ENCODE assay signal across 30 cellular contexts in genomic region chr3:45506751-45507391, GRCh38.
DNase-seq lines count a peak whose midpoint lies in the region; ATAC-seq and TF ChIP-seq lines count a peak whose summit lies in the region.
"Had no signal": no experiment of that assay in that cellular context is flagged by ENCODE, and none has a peak within 500 bp of the region (broad histone marks: within the 10 kb centered on the region; RNA-seq: fewer than 3 reads in every experiment).

No MANE protein-coding gene starts in this region.

- TF ChIP-seq CTCF in IMR-90 (conservative IDR thresholded peaks at IDR 0.05; ENCODE audit: low read depth, low read length) (no peak), brain microvascular endothelial cell (IDR thresholded peaks at IDR 0.05; ENCODE audit: low read depth, low read length, missing control alignments) (no peak)

- no peak overlapping the region for H4K8ac ChIP-seq in IMR-90 (ENCODE audit: low read depth in 2 of 2, low read length in 2 of 2)

- H4K91ac ChIP-seq in IMR-90 (ENCODE audit: insufficient read depth, low read depth, low read length): no peak overlapping the region

- BruUV-seq in IMR-90 (replicated peaks; lab: Mats Ljungman, UMichigan): no TSS peak

- no peak overlapping the region for H3K14ac ChIP-seq in IMR-90 (replicated peaks; ENCODE audit: low read depth, low read length)

- no peak overlapping the region for H3K4me3 Mint-ChIP-seq in memory B cell
- H3K4me3 Mint-ChIP-seq: CD4-positive, CD25-positive, alpha-beta regulatory T cell; stimulated activated naive CD8-positive, alpha-beta T cell treated with anti-CD3 and anti-CD28 coated beads, Interleukin-15, amount 100 ng/mL, for 72 hours had no signal

- H2BK120ac ChIP-seq in IMR-90 (ENCODE audit: low read depth, low read length): 0 out of 2 replicates have a peak overlapping the region, but pooled peaks have one; percentile 0

- POLR2A ChIA-PET in IMR-90 (lab: Charles Lee; ENCODE audit: unreplicated experiment): interaction anchor here (0.6 kb wide), 2 partner anchors 35 to 68 kb away, joined by 3 to 5 read pairs; no protein-coding TSS in a partner anchor

- TF ChIP-seq RAD21 in IMR-90 (IDR thresholded peaks at IDR 0.05; ENCODE audit: low read length): no peak

- no peak overlapping the region for H3K9ac ChIP-seq in BLaER1 treated with 17β-estradiol and CSF1 and Interleukin-3, amounts not matched to agents 10 nM and 100 nM
- no peak overlapping the region for H3K9ac ChIP-seq in IMR-90 (ENCODE audit: low read depth, low read length)

- H3K4me3 ChIP-seq in BLaER1 treated with 17β-estradiol and CSF1 and Interleukin-3, amounts not matched to agents 10 nM and 100 nM: no peak overlapping the region
- H3K4me3 ChIP-seq in IMR-90 (ENCODE audit: insufficient read depth, low read depth, low read length): no peak overlapping the region
- H3K4me3 ChIP-seq in brain microvascular endothelial cell (ENCODE audit: low read depth, low read length): no peak overlapping the region
- H3K4me3 ChIP-seq in effector memory CD4-positive, alpha-beta T cell (ENCODE audit: insufficient read depth, low read depth, low read length, poor library complexity, severe bottlenecking): no peak overlapping the region
- H3K4me3 ChIP-seq: breast epithelium, gastroesophageal sphincter, HAP-1, hepatocyte, thoracic aorta, vagina had no signal

- H3K27ac Mint-ChIP-seq in memory B cell: peak overlapping the region; percentile 28
- H3K27ac Mint-ChIP-seq: activated T-helper 2 cell treated with anti-CD3 and anti-CD28 coated beads, Interferon-gamma antibody, Interleukin-2, Interleukin-4, amounts not matched to agents 10 μg/mL and 5 μg/mL and 100 μg/mL, durations not matched to agents 14 hours and 24 hours and 36 hours; CD4-positive, CD25-positive, alpha-beta regulatory T cell; stimulated activated naive CD8-positive, alpha-beta T cell treated with anti-CD3 and anti-CD28 coated beads, Interleukin-15, amount 100 ng/mL, for 72 hours had no signal

- no peak overlapping the region for H3K56ac ChIP-seq in IMR-90 (ENCODE audit: extremely low read depth, insufficient read depth, low read length)

- CTCF ChIA-PET in IMR-90 (lab: Yijun Ruan, JAX): interaction anchor here (0.5 to 1.9 kb wide), 6 partner anchors 36 to 469 kb away, joined by 3 to 27 read pairs (median 6); no protein-coding TSS in a partner anchor

- H2BK20ac ChIP-seq in IMR-90 (ENCODE audit: low read depth, low read length): no peak overlapping the region

- intact Hi-C loops in IMR-90 (cut with micrococcal nuclease): loop anchor here (5.0 kb wide), 1 partner anchor 450 kb away; no protein-coding TSS in a partner anchor

- no peak overlapping the region; the same call in 1 of the 2 replicates for H2AK5ac ChIP-seq in IMR-90 (ENCODE audit: low read depth, low read length)

- WGBS in IMR-90 (ENCODE audit: extremely low coverage in 2 of 2, insufficient read length in 1 of 2), 2 experiments: no CpG with 5 or more reads among the region's 5 CpGs

- DNase-seq in IMR-90: peak; percentile 46
- no peak for DNase-seq in brain microvascular endothelial cell
- no peak for DNase-seq in memory B cell (ENCODE audit: low spot score in 2 of 2)
- no peak for DNase-seq in NCI-H187 (lab: John Stamatoyannopoulos, UW)
- no peak for DNase-seq in ureter (ENCODE audit: low spot score)
- no peak for DNase-seq in effector memory CD4-positive, alpha-beta T cell
- DNase-seq: activated CD4-positive, alpha-beta T cell treated with anti-CD3 and anti-CD28 coated beads for 4 hours; activated naive CD4-positive, alpha-beta T cell treated with anti-CD3 and anti-CD28 coated beads, Interleukin-2, amount 50 U/mL, for 16 hours; activated T-cell treated with anti-CD3 and anti-CD28 coated beads for 4 hours; amygdala; CD4-positive, CD25-positive, alpha-beta regulatory T cell; KG1; NCI-H1436 treated with DMSO at 0.1 percent for 48 hours; NCI-H2107; NCI-H748 treated with DMSO at 0.1 percent for 48 hours; right cardiac atrium; Right ventricle myocardium superior; stimulated activated CD4-positive, alpha-beta T cell treated with anti-CD3 and anti-CD28 coated beads, Interleukin-12 subunit alpha, Interleukin-12 subunit beta, amount 100 ng/mL, for 4 hours; stimulated activated CD4-positive, alpha-beta T cell treated with anti-CD3 and anti-CD28 coated beads, Interleukin-2, amount 100 ng/mL, for 48 hours; stimulated activated naive CD8-positive, alpha-beta T cell treated with anti-CD3 and anti-CD28 coated beads, Interleukin-15, amount 100 ng/mL, for 72 hours had no signal

- TF ChIP-seq POLR2A in IMR-90 (IDR thresholded peaks at IDR 0.05; ENCODE audit: low read depth, low read length): no peak

- peaks cover 13 to 16% (median 15%) of the 10 kb centered on the region in 10 experiments for H3K4me1 ChIP-seq in BLaER1 treated with 17β-estradiol and CSF1 and Interleukin-3, amounts not matched to agents 10 nM and 100 nM
- H3K4me1 ChIP-seq in IMR-90 (ENCODE audit: control insufficient read depth, insufficient read depth, low read length): peaks cover 27% of the 10 kb centered on the region
- H3K4me1 ChIP-seq in effector memory CD4-positive, alpha-beta T cell (ENCODE audit: control insufficient read depth, insufficient read depth, low read length, poor library complexity, severe bottlenecking): no peaks in the 10 kb centered on the region
- H3K4me1 ChIP-seq: breast epithelium had no signal

- 0 out of 4 replicates have a peak, but pooled peaks cover 0 to 7% of the 10 kb centered on the region in 2 experiments for H3K79me1 ChIP-seq in IMR-90 (ENCODE audit: low read depth in 1 of 2, low read length in 2 of 2)

- H3K9me1 ChIP-seq in IMR-90 (ENCODE audit: insufficient read depth, low read length): peaks cover 9% of the 10 kb centered on the region

- in situ Hi-C loops in IMR-90 (cut with MboI; ENCODE audit: low sequenced_read_pairs): loop anchor here (5.0 kb wide), 2 partner anchors 285 to 470 kb away; no protein-coding TSS in a partner anchor
- in situ Hi-C loops in brain microvascular endothelial cell (cut with HindIII; ENCODE audit: low pct_ligation_motif_present, low sequenced_read_pairs): loop anchor here (10.0 to 25.0 kb wide), 2 partner anchors 158 to 470 kb away; partner anchors contain the start of gene CLEC3B

- H3K27ac ChIP-seq in BLaER1 treated with 17β-estradiol and CSF1 and Interleukin-3, amounts not matched to agents 10 nM and 100 nM: no peak overlapping the region
- H3K27ac ChIP-seq in IMR-90 (ENCODE audit: insufficient read depth, low read length): no peak overlapping the region
- peak overlapping the region; percentile 97 for H3K27ac ChIP-seq in brain microvascular endothelial cell
- H3K27ac ChIP-seq in effector memory CD4-positive, alpha-beta T cell (ENCODE audit: insufficient read depth, low read length, poor library complexity, severe bottlenecking): no peak overlapping the region
- H3K27ac ChIP-seq: breast epithelium, gastroesophageal sphincter, hepatocyte, thoracic aorta, vagina had no signal

- H2BK15ac ChIP-seq in IMR-90 (ENCODE audit: low read depth, low read length): 0 out of 3 replicates have a peak overlapping the region, but pooled peaks have one; percentile 5

- no peaks in the 10 kb centered on the region for H3K27me3 ChIP-seq in BLaER1 treated with 17β-estradiol and CSF1 and Interleukin-3, amounts not matched to agents 10 nM and 100 nM
- H3K27me3 ChIP-seq in IMR-90 (ENCODE audit: control insufficient read depth, insufficient read depth, low read length) (no peaks in the 10 kb centered on the region), brain microvascular endothelial cell (replicated peaks) (no peaks in the 10 kb centered on the region)
- no peaks in the 10 kb centered on the region for H3K27me3 ChIP-seq in effector memory CD4-positive, alpha-beta T cell (replicated peaks; ENCODE audit: control insufficient read depth, insufficient read depth, low read length, poor library complexity, severe bottlenecking)
- H3K27me3 ChIP-seq: breast epithelium, gastroesophageal sphincter, hepatocyte, vagina had no signal

- H4K5ac ChIP-seq in IMR-90 (ENCODE audit: low read depth, low read length): no peak overlapping the region

- H3K27me3 Mint-ChIP-seq in memory B cell: no peaks in the 10 kb centered on the region
- H3K27me3 Mint-ChIP-seq: CD4-positive, CD25-positive, alpha-beta regulatory T cell; stimulated activated naive CD8-positive, alpha-beta T cell treated with anti-CD3 and anti-CD28 coated beads, Interleukin-15, amount 100 ng/mL, for 72 hours had no signal

- dilution Hi-C loops in IMR-90 (cut with HindIII; ENCODE audit: low sequenced_read_pairs, unreplicated experiment): loop anchor here (25.0 kb wide), 1 partner anchor 470 kb away; the partner anchor contains the start of gene CLEC3B

- H3K9me3 ChIP-seq in BLaER1 treated with 17β-estradiol and CSF1 and Interleukin-3, amounts not matched to agents 10 nM and 100 nM (replicated peaks in 1 of 11): no peaks in the 10 kb centered on the region
- no peaks in the 10 kb centered on the region for H3K9me3 ChIP-seq in IMR-90 (ENCODE audit: control insufficient read depth, insufficient read depth, low read length)
- H3K9me3 ChIP-seq in effector memory CD4-positive, alpha-beta T cell (ENCODE audit: control insufficient read depth, low read length): no peaks in the 10 kb centered on the region
- H3K9me3 ChIP-seq: breast epithelium, gastroesophageal sphincter, HAP-1, thoracic aorta, vagina had no signal

- ATAC-seq in IMR-90 (ENCODE audit: low read depth) (no peak), memory B cell (ENCODE audit: low read depth) (no peak), GM21447 (IDR thresholded peaks at IDR 0.05; ENCODE audit: unreplicated experiment) (no peak)
- ATAC-seq: gastroesophageal sphincter, Panc1 had no signal

- no peak overlapping the region for H3K23ac ChIP-seq in IMR-90 (ENCODE audit: low read depth, low read length)

- no peak overlapping the region for H2AFZ ChIP-seq in IMR-90 (replicated peaks; ENCODE audit: low read length, poor library complexity)
- H2AFZ ChIP-seq: hepatocyte had no signal

- peaks cover 5 to 46% (median 13%) of the 10 kb centered on the region in 11 experiments; a peak in 14 of 22 replicates for H3K36me3 ChIP-seq in BLaER1 treated with 17β-estradiol and CSF1 and Interleukin-3, amounts not matched to agents 10 nM and 100 nM
- H3K36me3 ChIP-seq in IMR-90 (ENCODE audit: control insufficient read depth, insufficient read depth, low read length) (no peaks in the 10 kb centered on the region; the same call in 1 of the 2 replicates), brain microvascular endothelial cell (replicated peaks) (no peaks in the 10 kb centered on the region)
- peaks cover 3% of the 10 kb centered on the region for H3K36me3 ChIP-seq in effector memory CD4-positive, alpha-beta T cell (ENCODE audit: control insufficient read depth, insufficient read depth, low read length)
- H3K36me3 ChIP-seq: breast epithelium, gastroesophageal sphincter, HAP-1, thoracic aorta, vagina had no signal

- no peaks in the 10 kb centered on the region for H3K9me3 Mint-ChIP-seq in memory B cell
- H3K9me3 Mint-ChIP-seq: activated T-helper 2 cell treated with anti-CD3 and anti-CD28 coated beads, Interferon-gamma antibody, Interleukin-2, Interleukin-4, amounts not matched to agents 10 μg/mL and 5 μg/mL and 100 μg/mL, durations not matched to agents 14 hours and 24 hours and 36 hours; CD4-positive, CD25-positive, alpha-beta regulatory T cell; stimulated activated naive CD8-positive, alpha-beta T cell treated with anti-CD3 and anti-CD28 coated beads, Interleukin-15, amount 100 ng/mL, for 72 hours had no signal

- peak overlapping the region; percentile 12 for H2BK5ac ChIP-seq in IMR-90 (ENCODE audit: low read depth, low read length, poor library complexity, severe bottlenecking)

- no peak overlapping the region for H2AK9ac ChIP-seq in IMR-90 (replicated peaks; ENCODE audit: low read depth, low read length, poor library complexity)

- H3K4me1 Mint-ChIP-seq in memory B cell: no peaks in the 10 kb centered on the region

- H4K20me1 ChIP-seq in BLaER1 treated with 17β-estradiol and CSF1 and Interleukin-3, amounts not matched to agents 10 nM and 100 nM: peaks cover 0 to 24% (median 0%) of the 10 kb centered on the region in 11 experiments; a peak in 4 of 22 replicates
- H4K20me1 ChIP-seq in IMR-90 (ENCODE audit: insufficient read depth, low read length): peaks cover 4% of the 10 kb centered on the region; the same call in 1 of the 2 replicates

- H3K18ac ChIP-seq in IMR-90 (ENCODE audit: low read depth, low read length): peak overlapping the region; percentile 57; the same call in 1 of the 2 replicates

- H3K36me3 Mint-ChIP-seq in memory B cell: peaks cover 3% of the 10 kb centered on the region

- H3K4ac ChIP-seq in IMR-90 (ENCODE audit: low read depth, low read length): no peak overlapping the region

- H3K4me2 ChIP-seq in BLaER1 treated with 17β-estradiol and CSF1 and Interleukin-3, amounts not matched to agents 10 nM and 100 nM: peak overlapping the region in 8 of 11 experiments; percentile 11 to 69 (median 58); a peak in 12 of 22 replicates
- no peak overlapping the region for H3K4me2 ChIP-seq in IMR-90 (ENCODE audit: low read depth, low read length)
